In the genomic region with DNA sequence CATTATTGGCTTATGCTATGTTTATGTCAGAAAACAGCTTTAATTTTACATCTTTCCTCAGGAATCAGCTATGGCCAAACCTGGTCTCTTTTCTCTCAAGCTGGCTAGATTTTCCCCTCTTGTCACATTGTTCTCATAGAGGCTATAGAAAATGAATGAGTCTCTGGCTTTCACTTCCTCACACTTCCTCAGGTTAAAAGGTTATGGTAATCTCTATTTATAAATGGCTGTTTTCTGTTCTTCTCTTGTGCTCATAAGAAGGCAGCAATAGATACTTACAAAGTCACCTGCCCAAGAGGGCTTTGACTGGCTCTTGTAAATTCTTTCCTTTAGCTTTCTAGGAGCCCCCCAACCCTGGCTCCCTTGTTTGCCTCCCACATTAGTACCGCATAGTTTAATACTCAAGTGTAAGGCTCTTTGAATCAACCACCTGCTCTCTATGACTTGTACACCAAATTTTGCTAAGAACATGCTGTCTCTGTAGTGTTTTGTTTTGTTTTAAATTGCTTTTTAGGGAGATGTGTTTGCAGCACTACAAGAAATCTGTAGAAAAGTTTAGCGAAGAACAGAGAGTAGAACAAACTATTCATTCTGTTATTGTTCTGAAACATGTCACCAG, we compare ENCODE assay signal across 10 cellular contexts.
A peak's percentile ranks its signal among the peaks of the same experiment; 100 is the strongest.
DNase-seq lines count a peak whose midpoint lies in the region; ATAC-seq, FAIRE-seq and TF ChIP-seq lines count a peak whose summit lies in the region.
"Had no signal": no experiment of that assay in that cellular context is flagged by ENCODE, and none has a peak within 500 bp of the region (broad histone marks: within the 10 kb centered on the region; RNA-seq: fewer than 3 reads in every experiment).

No MANE protein-coding gene starts in this region.

- no peaks in the 10 kb centered on the region for H4K20me1 ChIP-seq in OCI-LY3 (ENCODE audit: insufficient read depth, low read length)

- H3K79me2 ChIP-seq in OCI-LY3 (ENCODE audit: low read length): no peaks in the 10 kb centered on the region

- ATAC-seq in GM21381 (IDR thresholded peaks at IDR 0.05; ENCODE audit: unreplicated experiment) (peak; percentile 98), HG03280 (IDR thresholded peaks at IDR 0.05; ENCODE audit: unreplicated experiment) (peak; percentile 99)

- H3K4me3 ChIP-seq in OCI-LY3 (ENCODE audit: low read length): no peak overlapping the region
- H3K4me3 ChIP-seq in BE2C (ENCODE audit: low read depth, low read length): no peak overlapping the region

- peaks cover 13% of the 10 kb centered on the region for H3K4me1 ChIP-seq in OCI-LY3 (ENCODE audit: low read length)
- no peaks in the 10 kb centered on the region for H3K4me1 ChIP-seq in BE2C

- TF ChIP-seq CTCF in OCI-LY3 (IDR thresholded peaks at IDR 0.05; ENCODE audit: low read depth, low read length) (no peak), BE2C (IDR thresholded peaks at IDR 0.05; ENCODE audit: low read depth, low read length) (no peak)

- peak overlapping the region; percentile 48 for H3K4me2 ChIP-seq in OCI-LY3 (ENCODE audit: low read length)

- no peaks in the 10 kb centered on the region for H3K9me3 ChIP-seq in OCI-LY3 (ENCODE audit: insufficient read depth, low read length)
- H3K9me3 ChIP-seq in BE2C: no peaks in the 10 kb centered on the region

- peak; percentile 78 for FAIRE-seq in GM18507 (lab: Jason Lieb, UNC)

- no peak overlapping the region for H3K27ac ChIP-seq in OCI-LY3 (ENCODE audit: low read length)

- no peak overlapping the region for H2AFZ ChIP-seq in OCI-LY3 (ENCODE audit: low read depth, low read length)

- no peaks in the 10 kb centered on the region for H3K36me3 ChIP-seq in OCI-LY3 (replicated peaks; ENCODE audit: low read depth, low read length)
- H3K36me3 ChIP-seq in BE2C: no peaks in the 10 kb centered on the region

- H3K27me3 ChIP-seq in OCI-LY3 (ENCODE audit: low read depth, low read length): no peaks in the 10 kb centered on the region
- H3K27me3 ChIP-seq in BE2C: no peaks in the 10 kb centered on the region

- DNase-seq in GM18507 (ENCODE audit: extremely low spot score, insufficient read length, low read depth) (peak; percentile 5), kidney tubule cell (ENCODE audit: low spot score) (no peak), ecto neural progenitor cell (ENCODE audit: low spot score) (no peak), BE2C (no peak)
- DNase-seq in stimulated activated CD4-positive, alpha-beta T cell treated with anti-CD3 and anti-CD28 coated beads, Interleukin-2, amount 100 ng/mL, for 24 hours: no peak
- DNase-seq: mammary epithelial cell, NCI-H2029 had no signal

- no peak overlapping the region for H3K9ac ChIP-seq in OCI-LY3 (ENCODE audit: low read length)
